1 cellular context compared by ENCODE assay signal in genomic region chr2:48883661-48884060, GRCh38.
TF ChIP-seq lines count a peak whose summit lies in the region.

No MANE protein-coding gene starts in this region.

TF ChIP-seq in GM23338, 12 proteins besides CTCF, POLR2A, EP300 and RAD21 (continued from another document):
- TF ChIP-seq REST (IDR thresholded peaks at IDR 0.05; ENCODE audit: unreplicated experiment) = no peak
- TF ChIP-seq EZH2phosphoT487 (IDR thresholded peaks at IDR 0.05; ENCODE audit: unreplicated experiment) = no peak
- TF ChIP-seq POLR2AphosphoS5 (IDR thresholded peaks at IDR 0.05; ENCODE audit: low read depth) = no peak
- TF ChIP-seq JUNB (IDR thresholded peaks at IDR 0.05; ENCODE audit: unreplicated experiment) = no peak
- TF ChIP-seq STAT1 (IDR thresholded peaks at IDR 0.05; ENCODE audit: unreplicated experiment) = no peak
- no peak for TF ChIP-seq CREB1 (CRISPR knock-in tag; IDR thresholded peaks at IDR 0.05; ENCODE audit: low read depth)
